ENCODE assay signal across 8 cellular contexts in the genomic region with DNA sequence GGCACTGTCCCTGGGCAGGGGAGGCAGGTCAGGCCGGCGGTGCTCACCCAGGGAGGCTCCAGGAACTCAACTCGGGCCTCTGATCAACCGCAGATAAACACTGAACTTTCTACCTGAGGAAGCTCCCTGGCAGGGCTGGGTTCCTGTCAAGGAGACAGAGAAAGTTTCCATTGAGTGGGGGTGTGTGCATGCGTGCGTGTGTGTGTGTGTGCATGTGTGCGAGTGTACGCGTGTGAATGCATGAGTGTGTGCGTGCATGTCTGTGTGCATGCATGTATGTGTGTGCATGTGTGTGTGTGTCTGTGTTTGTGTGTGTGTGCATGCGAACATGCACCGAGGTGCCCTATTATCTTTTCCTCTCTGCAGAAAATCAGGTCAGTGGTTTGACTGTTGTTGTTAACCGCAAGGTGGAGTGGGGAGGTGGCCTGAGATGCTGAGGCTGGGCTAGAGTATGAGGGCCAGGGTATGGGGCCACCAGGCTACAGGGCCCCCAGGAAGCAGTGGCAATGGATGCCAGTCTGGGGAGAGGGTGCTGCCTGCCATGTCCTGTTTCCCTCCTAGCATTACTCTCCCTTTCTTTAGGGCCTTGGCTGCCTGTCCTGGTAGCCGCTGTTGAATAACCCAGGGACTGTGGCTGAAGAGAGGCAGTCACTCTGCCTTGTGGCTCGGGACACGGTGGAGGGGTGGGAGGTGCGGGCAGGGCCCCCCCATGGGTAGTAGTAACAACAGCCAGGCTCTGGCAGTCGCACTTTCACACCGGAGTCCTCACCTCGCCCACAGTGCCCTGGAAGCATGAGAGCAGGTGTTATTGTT. TPM values are rescaled to one million over a fixed set of nuclear protein-coding genes. Genes with fewer than 3 reads are reported as not detected.
A peak's percentile ranks its signal among the peaks of the same experiment; 100 is the strongest.
DNase-seq lines count a peak whose midpoint lies in the region; ATAC-seq and TF ChIP-seq lines count a peak whose summit lies in the region.

No MANE protein-coding gene starts in this region.

- H3K36me3 Mint-ChIP-seq in MCF 10A (ENCODE audit: insufficient read depth, unreplicated experiment) = no peaks in the 10 kb centered on the region
- no peaks in the 10 kb centered on the region for H3K36me3 Mint-ChIP-seq in natural killer cell treated with Interleukin-12 subunit alpha and Interleukin-12 subunit beta and Interleukin-15 and Interleukin-18, amount 100 ng/mL, for 72 hours

- H3K36me3 ChIP-seq in breast epithelium (no peaks in the 10 kb centered on the region), ascending aorta (no peaks in the 10 kb centered on the region), upper lobe of right lung (no peaks in the 10 kb centered on the region)

- no peak overlapping the region for H3K27ac Mint-ChIP-seq in MCF 10A (ENCODE audit: low read depth, unreplicated experiment)
- peak overlapping the region; percentile 50 to 89 for H3K27ac Mint-ChIP-seq in natural killer cell treated with Interleukin-12 subunit alpha and Interleukin-12 subunit beta and Interleukin-15 and Interleukin-18, amount 100 ng/mL, for 72 hours

- CTCF ChIA-PET in MCF 10A (lab: Yijun Ruan, JAX) = interaction anchor here (0.7 to 9.8 kb wide), 3 partner anchors 13 to 100 kb away, joined by 3 to 90 read pairs (median 4); no protein-coding TSS in a partner anchor

- no peaks in the 10 kb centered on the region for H3K9me3 Mint-ChIP-seq in MCF 10A (ENCODE audit: unreplicated experiment)
- no peaks in the 10 kb centered on the region for H3K9me3 Mint-ChIP-seq in natural killer cell treated with Interleukin-12 subunit alpha and Interleukin-12 subunit beta and Interleukin-15 and Interleukin-18, amount 100 ng/mL, for 72 hours

- TF ChIP-seq POLR2A in breast epithelium (IDR thresholded peaks at IDR 0.05) = no peak
- no peak for TF ChIP-seq POLR2A in GM18505 (IDR thresholded peaks at IDR 0.05; ENCODE audit: borderline replicate concordance, extremely low read depth, insufficient read depth, insufficient read length)

- DNase-seq in breast epithelium (ENCODE audit: low spot score in 2 of 2) (peak; percentile 45 to 66), MCF 10A (ENCODE audit: unreplicated experiment) (no peak), ascending aorta (ENCODE audit: low spot score in 2 of 2) (no peak), upper lobe of right lung (peak; percentile 68), NCI-H524 treated with DMSO at 0.1 percent for 48 hours (lab: John Stamatoyannopoulos, UW) (no peak)
- peak; percentile 72 for DNase-seq in natural killer cell treated with Interleukin-12 subunit alpha and Interleukin-12 subunit beta and Interleukin-15 and Interleukin-18, amount 100 ng/mL, for 72 hours (ENCODE audit: low spot score)

- peaks cover 42 to 56% of the 10 kb centered on the region in 2 donors for H3K4me1 ChIP-seq in breast epithelium
- peaks cover 5 to 10% of the 10 kb centered on the region in 2 donors for H3K4me1 ChIP-seq in ascending aorta
- H3K4me1 ChIP-seq in upper lobe of right lung = peaks cover 65% of the 10 kb centered on the region

- ATAC-seq in natural killer cell treated with Interleukin-12 subunit alpha and Interleukin-12 subunit beta and Interleukin-15 and Interleukin-18, amount 100 ng/mL, for 72 hours = peak; percentile 8 to 43
- ATAC-seq in upper lobe of right lung (no peak), HG03139 (IDR thresholded peaks at IDR 0.05; ENCODE audit: unreplicated experiment) (no peak), GM18505 (IDR thresholded peaks at IDR 0.05; ENCODE audit: unreplicated experiment) (no peak)

- intact Hi-C loops in breast epithelium (cut with DNase I; ENCODE audit: low total_unique reads) (loop anchor here (5.0 kb wide), 1 partner anchor 99 kb away; the partner anchor contains the start of gene IGFBP4), MCF 10A (cut with micrococcal nuclease) (no loop called here), ascending aorta (cut with DNase I) (no loop called here), upper lobe of right lung (cut with DNase I) (no loop called here)

- no peak overlapping the region for H3K4me3 Mint-ChIP-seq in MCF 10A (ENCODE audit: unreplicated experiment)
- peak overlapping the region; percentile 70 for H3K4me3 Mint-ChIP-seq in natural killer cell treated with Interleukin-12 subunit alpha and Interleukin-12 subunit beta and Interleukin-15 and Interleukin-18, amount 100 ng/mL, for 72 hours

- no TSS peak for BruUV-seq in MCF 10A (replicated peaks; lab: Mats Ljungman, UMichigan)

- POLR2A ChIA-PET in MCF 10A (lab: Yijun Ruan, JAX) = interaction anchor here (0.5 to 13.6 kb wide), 3 partner anchors 22 to 63 kb away, joined by 4 to 472 read pairs (median 4); no protein-coding TSS in a partner anchor

- H3K9me3 ChIP-seq in breast epithelium = no peaks in the 10 kb centered on the region
- H3K9me3 ChIP-seq in ascending aorta = no peaks in the 10 kb centered on the region
- H3K9me3 ChIP-seq in upper lobe of right lung = no peaks in the 10 kb centered on the region

- H3K27me3 ChIP-seq in breast epithelium (no peaks in the 10 kb centered on the region), ascending aorta (no peaks in the 10 kb centered on the region), upper lobe of right lung (no peaks in the 10 kb centered on the region)

- TF ChIP-seq CTCF in breast epithelium (IDR thresholded peaks at IDR 0.05) = no peak
- TF ChIP-seq CTCF in MCF 10A (IDR thresholded peaks at IDR 0.05; ENCODE audit: unreplicated experiment) = no peak
- no peak for TF ChIP-seq CTCF in ascending aorta (IDR thresholded peaks at IDR 0.05)
- no peak for TF ChIP-seq CTCF in upper lobe of right lung (IDR thresholded peaks at IDR 0.05)

- no peaks in the 10 kb centered on the region for H3K27me3 Mint-ChIP-seq in MCF 10A (ENCODE audit: insufficient read depth, unreplicated experiment)
- H3K27me3 Mint-ChIP-seq in natural killer cell treated with Interleukin-12 subunit alpha and Interleukin-12 subunit beta and Interleukin-15 and Interleukin-18, amount 100 ng/mL, for 72 hours = peaks cover 3 to 14% of the 10 kb centered on the region in 2 donors

- H3K27ac ChIP-seq in breast epithelium = peak overlapping the region; percentile 96 to 100
- H3K27ac ChIP-seq in ascending aorta = peak overlapping the region; percentile 68 to 92
- H3K27ac ChIP-seq in upper lobe of right lung = peak overlapping the region; percentile 89

- peak overlapping the region in 1 of 3 donors; percentile 54 for H3K4me3 ChIP-seq in breast epithelium
- H3K4me3 ChIP-seq in ascending aorta = no peak overlapping the region
- H3K4me3 ChIP-seq in upper lobe of right lung = no peak overlapping the region

- peaks cover 25% of the 10 kb centered on the region for H3K4me1 Mint-ChIP-seq in MCF 10A (ENCODE audit: insufficient read depth, unreplicated experiment)
- peaks cover 47 to 57% of the 10 kb centered on the region in 2 donors for H3K4me1 Mint-ChIP-seq in natural killer cell treated with Interleukin-12 subunit alpha and Interleukin-12 subunit beta and Interleukin-15 and Interleukin-18, amount 100 ng/mL, for 72 hours (ENCODE audit: low read depth in 2 of 2)

RNA-seq across cellular contexts. Expression of gene CCR7, which starts 24.0 kb away (rescaled TPM):
- 1 to 10 TPM in 1 of 3 donors, under 1 TPM in 2; 0.16 to 1.0 (median 0.33) TPM for total RNA-seq in breast epithelium
- total RNA-seq in MCF 10A (2022) = not detected in 2 replicates
- not detected for total RNA-seq in ascending aorta
- 10 to 100 TPM; 65.7 to 71.1 TPM for total RNA-seq in natural killer cell treated with Interleukin-12 subunit alpha and Interleukin-12 subunit beta and Interleukin-15 and Interleukin-18, amount 100 ng/mL, for 72 hours
- 1.1 TPM for total RNA-seq in upper lobe of right lung

RNA-seq across cellular contexts. Expression of gene TNS4, which starts 39.8 kb away (rescaled TPM):
- total RNA-seq in breast epithelium = 10 to 100 TPM in 2 of 3 donors, not detected in 1; 30.5 to 52.2 TPM
- total RNA-seq in MCF 10A (2022) = 387 and 522 TPM in 2 replicates
- not detected for total RNA-seq in ascending aorta
- 1 to 10 TPM in 1 of 2 donors, under 1 TPM in 1; 0.76 to 2.9 TPM for total RNA-seq in natural killer cell treated with Interleukin-12 subunit alpha and Interleukin-12 subunit beta and Interleukin-15 and Interleukin-18, amount 100 ng/mL, for 72 hours
- total RNA-seq in upper lobe of right lung = 0.78 TPM

Comparison
In these comparisons a context has a peak if more than half of its experiments do, and no peak if none do; other contexts are left out.
1. DNase-seq: peak in breast epithelium (2 of 2), natural killer cell treated with Interleukin-12 subunit alpha and Interleukin-12 subunit beta and Interleukin-15 and Interleukin-18, amount 100 ng/mL, for 72 hours (single experiment) and upper lobe of right lung (single experiment); none in MCF 10A (single experiment), ascending aorta (0 of 2) and NCI-H524 treated with DMSO at 0.1 percent for 48 hours (single experiment).
2. ATAC-seq: peak in natural killer cell treated with Interleukin-12 subunit alpha and Interleukin-12 subunit beta and Interleukin-15 and Interleukin-18, amount 100 ng/mL, for 72 hours (2 of 2); none in upper lobe of right lung (single experiment), HG03139 (single experiment) and GM18505 (single experiment).
3. RNA of gene CCR7, which starts 24.0 kb away (total RNA-seq): 65.7 to 71.1 TPM in natural killer cell treated with Interleukin-12 subunit alpha and Interleukin-12 subunit beta and Interleukin-15 and Interleukin-18, amount 100 ng/mL, for 72 hours; 1.1 TPM in upper lobe of right lung (single experiment), 0.16 to 1.0 TPM in breast epithelium, not detected in MCF 10A and not detected in ascending aorta (single experiment); every median in the first group is over 10 times any median in the second.
4. Peak in every context shown above with its lines, with median percentiles within 50 percentile points of each other: H3K27ac ChIP-seq.